Comparison of ENCODE assay signal across 1 cellular context in the genomic region with DNA sequence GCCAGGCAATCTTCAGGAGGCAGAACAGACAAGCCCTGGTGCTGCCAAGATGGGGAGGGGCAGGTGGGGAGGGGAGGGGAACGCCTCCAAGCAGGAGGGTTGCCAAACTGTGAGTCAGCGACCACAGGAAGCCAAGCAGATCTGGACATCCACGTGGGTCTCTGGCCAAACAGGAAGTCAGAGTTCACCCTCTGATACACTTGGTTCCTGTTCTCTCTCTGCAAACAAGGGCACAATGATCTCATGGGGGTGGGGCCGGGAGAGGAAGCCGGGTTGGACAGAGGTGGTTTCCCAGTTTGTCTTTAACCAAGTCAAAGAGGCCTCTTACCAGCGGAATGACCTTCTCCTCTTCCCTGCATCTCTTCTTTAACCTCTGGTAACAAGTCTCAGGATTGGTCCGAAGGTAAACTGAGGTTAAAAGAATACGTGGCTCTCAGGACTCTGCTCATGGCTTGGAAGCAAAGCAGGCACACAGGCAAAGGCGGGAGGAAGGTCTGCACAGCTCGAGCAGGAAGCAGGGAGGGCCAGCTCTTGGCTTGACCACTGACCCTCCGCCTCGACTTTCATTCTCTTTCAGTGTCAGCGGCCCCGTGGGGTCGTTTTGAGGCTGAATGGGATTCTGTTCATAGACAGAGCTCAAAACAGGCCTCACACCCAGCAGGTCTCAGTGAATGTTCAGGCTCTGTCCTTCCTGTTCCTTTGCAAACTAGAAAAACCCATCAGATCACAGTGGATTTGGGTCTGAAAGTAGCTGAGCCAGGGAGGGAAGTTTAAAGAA.
TF ChIP-seq lines count a peak whose summit lies in the region.

No MANE protein-coding gene starts in this region.

TF ChIP-seq in HepG2, 621 proteins besides CTCF, POLR2A, EP300 and RAD21 (continued from another document and continues in another):
- TF ChIP-seq, protein P1, sequence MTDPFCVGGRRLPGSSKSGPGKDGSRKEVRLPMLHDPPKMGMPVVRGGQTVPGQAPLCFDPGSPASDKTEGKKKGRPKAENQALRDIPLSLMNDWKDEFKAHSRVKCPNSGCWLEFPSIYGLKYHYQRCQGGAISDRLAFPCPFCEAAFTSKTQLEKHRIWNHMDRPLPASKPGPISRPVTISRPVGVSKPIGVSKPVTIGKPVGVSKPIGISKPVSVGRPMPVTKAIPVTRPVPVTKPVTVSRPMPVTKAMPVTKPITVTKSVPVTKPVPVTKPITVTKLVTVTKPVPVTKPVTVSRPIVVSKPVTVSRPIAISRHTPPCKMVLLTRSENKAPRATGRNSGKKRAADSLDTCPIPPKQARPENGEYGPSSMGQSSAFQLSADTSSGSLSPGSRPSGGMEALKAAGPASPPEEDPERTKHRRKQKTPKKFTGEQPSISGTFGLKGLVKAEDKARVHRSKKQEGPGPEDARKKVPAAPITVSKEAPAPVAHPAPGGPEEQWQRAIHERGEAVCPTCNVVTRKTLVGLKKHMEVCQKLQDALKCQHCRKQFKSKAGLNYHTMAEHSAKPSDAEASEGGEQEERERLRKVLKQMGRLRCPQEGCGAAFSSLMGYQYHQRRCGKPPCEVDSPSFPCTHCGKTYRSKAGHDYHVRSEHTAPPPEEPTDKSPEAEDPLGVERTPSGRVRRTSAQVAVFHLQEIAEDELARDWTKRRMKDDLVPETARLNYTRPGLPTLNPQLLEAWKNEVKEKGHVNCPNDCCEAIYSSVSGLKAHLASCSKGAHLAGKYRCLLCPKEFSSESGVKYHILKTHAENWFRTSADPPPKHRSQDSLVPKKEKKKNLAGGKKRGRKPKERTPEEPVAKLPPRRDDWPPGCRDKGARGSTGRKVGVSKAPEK (CRISPR knock-in tag; IDR thresholded peaks at IDR 0.05; ENCODE audit: borderline replicate concordance) = 0 out of 2 replicates have a peak, but pooled peaks have one; percentile 34
- TF ChIP-seq SNAPC2 (CRISPR knock-in tag; IDR thresholded peaks at IDR 0.05) (peak; percentile 77; the same call in 1 of the 2 replicates), ZNF546 (CRISPR knock-in tag; conservative IDR thresholded peaks at IDR 0.05) (0 out of 2 replicates have a peak, but pooled peaks have one; percentile 20), IRX3 (CRISPR knock-in tag; IDR thresholded peaks at IDR 0.05; ENCODE audit: borderline replicate concordance, low read depth) (no peak), FOXK2 (IDR thresholded peaks at IDR 0.05) (peak; percentile 88), PRMT3 (CRISPR knock-in tag; IDR thresholded peaks at IDR 0.05; ENCODE audit: borderline replicate concordance, low read depth) (no peak), GABPB1 (CRISPR knock-in tag; IDR thresholded peaks at IDR 0.05) (peak; percentile 90), ATAD3A (CRISPR knock-in tag; IDR thresholded peaks at IDR 0.05) (no peak), IRF2 (CRISPR knock-in tag; IDR thresholded peaks at IDR 0.05) (peak; percentile 99), RFXANK (CRISPR knock-in tag; IDR thresholded peaks at IDR 0.05) (peak; percentile 73; the same call in 1 of the 2 replicates), ZNF713 (CRISPR knock-in tag; IDR thresholded peaks at IDR 0.05) (no peak), ZNF510 (CRISPR knock-in tag; IDR thresholded peaks at IDR 0.05; ENCODE audit: low read depth) (no peak), ZNF839 (CRISPR knock-in tag; IDR thresholded peaks at IDR 0.05; ENCODE audit: borderline replicate concordance) (no peak), HDAC2 (CRISPR knock-in tag; IDR thresholded peaks at IDR 0.05) (peak; percentile 95), ZNF883 (CRISPR knock-in tag; IDR thresholded peaks at IDR 0.05; ENCODE audit: not compliant biosample characterization) (peak; percentile 69), ZBTB8A (CRISPR knock-in tag; IDR thresholded peaks at IDR 0.05; ENCODE audit: borderline replicate concordance, low read depth) (no peak), AKAP8 (CRISPR knock-in tag; IDR thresholded peaks at IDR 0.05) (peak; percentile 75; the same call in 1 of the 2 replicates), KAT8 (CRISPR knock-in tag; IDR thresholded peaks at IDR 0.05) (peak; percentile 91), XBP1 (CRISPR knock-in tag; IDR thresholded peaks at IDR 0.05) (peak; percentile 89; the same call in 1 of the 2 replicates), ETV6 (CRISPR knock-in tag; conservative IDR thresholded peaks at IDR 0.05) (no peak; the same call in none of the 2 replicates), AGO1 (IDR thresholded peaks at IDR 0.05; ENCODE audit: low read depth, low read length, poor library complexity, severe bottlenecking) (no peak), ZZZ3 (CRISPR knock-in tag; IDR thresholded peaks at IDR 0.05; ENCODE audit: borderline replicate concordance) (no peak; the same call in 1 of the 2 replicates), ERF (CRISPR knock-in tag; IDR thresholded peaks at IDR 0.05) (peak; percentile 99), ZNF605 (CRISPR knock-in tag; IDR thresholded peaks at IDR 0.05) (peak; percentile 60; the same call in 1 of the 2 replicates), ZFP36L1 (CRISPR knock-in tag; IDR thresholded peaks at IDR 0.05) (peak; percentile 91; the same call in 1 of the 2 replicates), PCBP2 (optimal IDR thresholded peaks at IDR 0.05; ENCODE audit: low read depth, low read length, poor library complexity, severe bottlenecking) (no peak), ZMAT3 (CRISPR knock-in tag; conservative IDR thresholded peaks at IDR 0.05) (peak; percentile 92), RELA (CRISPR knock-in tag; IDR thresholded peaks at IDR 0.05) (peak; percentile 96; the same call in 1 of the 2 replicates), CREB1 (IDR thresholded peaks at IDR 0.05) (peak; percentile 66), CREB1 (CRISPR knock-in tag; IDR thresholded peaks at IDR 0.05) (no peak), ZFY (CRISPR knock-in tag; IDR thresholded peaks at IDR 0.05) (peak; percentile 85), GTF2F1 (IDR thresholded peaks at IDR 0.05; ENCODE audit: low read length) (no peak), MAFG (CRISPR knock-in tag; IDR thresholded peaks at IDR 0.05) (no peak), TBX3 (IDR thresholded peaks at IDR 0.05; ENCODE audit: borderline replicate concordance) (no peak)
- TF ChIP-seq, protein P2, sequence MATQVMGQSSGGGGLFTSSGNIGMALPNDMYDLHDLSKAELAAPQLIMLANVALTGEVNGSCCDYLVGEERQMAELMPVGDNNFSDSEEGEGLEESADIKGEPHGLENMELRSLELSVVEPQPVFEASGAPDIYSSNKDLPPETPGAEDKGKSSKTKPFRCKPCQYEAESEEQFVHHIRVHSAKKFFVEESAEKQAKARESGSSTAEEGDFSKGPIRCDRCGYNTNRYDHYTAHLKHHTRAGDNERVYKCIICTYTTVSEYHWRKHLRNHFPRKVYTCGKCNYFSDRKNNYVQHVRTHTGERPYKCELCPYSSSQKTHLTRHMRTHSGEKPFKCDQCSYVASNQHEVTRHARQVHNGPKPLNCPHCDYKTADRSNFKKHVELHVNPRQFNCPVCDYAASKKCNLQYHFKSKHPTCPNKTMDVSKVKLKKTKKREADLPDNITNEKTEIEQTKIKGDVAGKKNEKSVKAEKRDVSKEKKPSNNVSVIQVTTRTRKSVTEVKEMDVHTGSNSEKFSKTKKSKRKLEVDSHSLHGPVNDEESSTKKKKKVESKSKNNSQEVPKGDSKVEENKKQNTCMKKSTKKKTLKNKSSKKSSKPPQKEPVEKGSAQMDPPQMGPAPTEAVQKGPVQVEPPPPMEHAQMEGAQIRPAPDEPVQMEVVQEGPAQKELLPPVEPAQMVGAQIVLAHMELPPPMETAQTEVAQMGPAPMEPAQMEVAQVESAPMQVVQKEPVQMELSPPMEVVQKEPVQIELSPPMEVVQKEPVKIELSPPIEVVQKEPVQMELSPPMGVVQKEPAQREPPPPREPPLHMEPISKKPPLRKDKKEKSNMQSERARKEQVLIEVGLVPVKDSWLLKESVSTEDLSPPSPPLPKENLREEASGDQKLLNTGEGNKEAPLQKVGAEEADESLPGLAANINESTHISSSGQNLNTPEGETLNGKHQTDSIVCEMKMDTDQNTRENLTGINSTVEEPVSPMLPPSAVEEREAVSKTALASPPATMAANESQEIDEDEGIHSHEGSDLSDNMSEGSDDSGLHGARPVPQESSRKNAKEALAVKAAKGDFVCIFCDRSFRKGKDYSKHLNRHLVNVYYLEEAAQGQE (IDR thresholded peaks at IDR 0.05; ENCODE audit: borderline replicate concordance in 1 of 2, low read depth in 1 of 2, low read length in 2 of 2) = peak in 1 of 2 experiments; percentile 45; a peak in 2 of 4 replicates
- TF ChIP-seq, protein P3, sequence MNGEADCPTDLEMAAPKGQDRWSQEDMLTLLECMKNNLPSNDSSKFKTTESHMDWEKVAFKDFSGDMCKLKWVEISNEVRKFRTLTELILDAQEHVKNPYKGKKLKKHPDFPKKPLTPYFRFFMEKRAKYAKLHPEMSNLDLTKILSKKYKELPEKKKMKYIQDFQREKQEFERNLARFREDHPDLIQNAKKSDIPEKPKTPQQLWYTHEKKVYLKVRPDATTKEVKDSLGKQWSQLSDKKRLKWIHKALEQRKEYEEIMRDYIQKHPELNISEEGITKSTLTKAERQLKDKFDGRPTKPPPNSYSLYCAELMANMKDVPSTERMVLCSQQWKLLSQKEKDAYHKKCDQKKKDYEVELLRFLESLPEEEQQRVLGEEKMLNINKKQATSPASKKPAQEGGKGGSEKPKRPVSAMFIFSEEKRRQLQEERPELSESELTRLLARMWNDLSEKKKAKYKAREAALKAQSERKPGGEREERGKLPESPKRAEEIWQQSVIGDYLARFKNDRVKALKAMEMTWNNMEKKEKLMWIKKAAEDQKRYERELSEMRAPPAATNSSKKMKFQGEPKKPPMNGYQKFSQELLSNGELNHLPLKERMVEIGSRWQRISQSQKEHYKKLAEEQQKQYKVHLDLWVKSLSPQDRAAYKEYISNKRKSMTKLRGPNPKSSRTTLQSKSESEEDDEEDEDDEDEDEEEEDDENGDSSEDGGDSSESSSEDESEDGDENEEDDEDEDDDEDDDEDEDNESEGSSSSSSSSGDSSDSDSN (CRISPR knock-in tag; IDR thresholded peaks at IDR 0.05) = no peak; the same call in none of the 2 replicates
- TF ChIP-seq, protein P4, sequence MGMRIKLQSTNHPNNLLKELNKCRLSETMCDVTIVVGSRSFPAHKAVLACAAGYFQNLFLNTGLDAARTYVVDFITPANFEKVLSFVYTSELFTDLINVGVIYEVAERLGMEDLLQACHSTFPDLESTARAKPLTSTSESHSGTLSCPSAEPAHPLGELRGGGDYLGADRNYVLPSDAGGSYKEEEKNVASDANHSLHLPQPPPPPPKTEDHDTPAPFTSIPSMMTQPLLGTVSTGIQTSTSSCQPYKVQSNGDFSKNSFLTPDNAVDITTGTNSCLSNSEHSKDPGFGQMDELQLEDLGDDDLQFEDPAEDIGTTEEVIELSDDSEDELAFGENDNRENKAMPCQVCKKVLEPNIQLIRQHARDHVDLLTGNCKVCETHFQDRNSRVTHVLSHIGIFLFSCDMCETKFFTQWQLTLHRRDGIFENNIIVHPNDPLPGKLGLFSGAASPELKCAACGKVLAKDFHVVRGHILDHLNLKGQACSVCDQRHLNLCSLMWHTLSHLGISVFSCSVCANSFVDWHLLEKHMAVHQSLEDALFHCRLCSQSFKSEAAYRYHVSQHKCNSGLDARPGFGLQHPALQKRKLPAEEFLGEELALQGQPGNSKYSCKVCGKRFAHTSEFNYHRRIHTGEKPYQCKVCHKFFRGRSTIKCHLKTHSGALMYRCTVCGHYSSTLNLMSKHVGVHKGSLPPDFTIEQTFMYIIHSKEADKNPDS (CRISPR knock-in tag; IDR thresholded peaks at IDR 0.05) = peak; percentile 80; the same call in 1 of the 2 replicates
- TF ChIP-seq, protein P5, sequence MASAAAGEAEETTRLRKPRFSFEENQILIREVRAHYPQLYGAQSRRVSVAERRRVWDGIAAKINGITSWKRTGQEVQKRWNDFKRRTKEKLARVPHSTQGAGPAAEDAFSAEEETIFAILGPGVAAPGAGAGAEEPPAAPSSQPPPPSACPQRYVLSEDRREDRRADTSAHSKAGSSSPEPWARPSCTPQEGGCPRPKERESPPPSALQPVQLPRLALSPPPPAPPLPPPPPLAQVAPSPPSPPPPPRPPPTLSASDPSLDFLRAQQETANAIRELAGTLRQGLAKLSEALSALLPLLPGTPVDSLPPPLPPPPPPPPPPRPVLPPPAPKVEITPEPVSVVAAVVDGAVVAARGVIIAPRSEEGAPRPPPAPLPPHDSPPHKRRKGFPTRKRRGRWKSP (CRISPR knock-in tag; IDR thresholded peaks at IDR 0.05) = no peak; the same call in 1 of the 2 replicates
- TF ChIP-seq, protein P6, sequence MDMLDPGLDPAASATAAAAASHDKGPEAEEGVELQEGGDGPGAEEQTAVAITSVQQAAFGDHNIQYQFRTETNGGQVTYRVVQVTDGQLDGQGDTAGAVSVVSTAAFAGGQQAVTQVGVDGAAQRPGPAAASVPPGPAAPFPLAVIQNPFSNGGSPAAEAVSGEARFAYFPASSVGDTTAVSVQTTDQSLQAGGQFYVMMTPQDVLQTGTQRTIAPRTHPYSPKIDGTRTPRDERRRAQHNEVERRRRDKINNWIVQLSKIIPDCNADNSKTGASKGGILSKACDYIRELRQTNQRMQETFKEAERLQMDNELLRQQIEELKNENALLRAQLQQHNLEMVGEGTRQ (IDR thresholded peaks at IDR 0.05; ENCODE audit: low read depth, low read length) = 0 out of 2 replicates have a peak, but pooled peaks have one; percentile 39
- TF ChIP-seq, protein P6 (CRISPR knock-in tag; IDR thresholded peaks at IDR 0.05; ENCODE audit: borderline replicate concordance) = peak; percentile 67
- TF ChIP-seq, protein P7, sequence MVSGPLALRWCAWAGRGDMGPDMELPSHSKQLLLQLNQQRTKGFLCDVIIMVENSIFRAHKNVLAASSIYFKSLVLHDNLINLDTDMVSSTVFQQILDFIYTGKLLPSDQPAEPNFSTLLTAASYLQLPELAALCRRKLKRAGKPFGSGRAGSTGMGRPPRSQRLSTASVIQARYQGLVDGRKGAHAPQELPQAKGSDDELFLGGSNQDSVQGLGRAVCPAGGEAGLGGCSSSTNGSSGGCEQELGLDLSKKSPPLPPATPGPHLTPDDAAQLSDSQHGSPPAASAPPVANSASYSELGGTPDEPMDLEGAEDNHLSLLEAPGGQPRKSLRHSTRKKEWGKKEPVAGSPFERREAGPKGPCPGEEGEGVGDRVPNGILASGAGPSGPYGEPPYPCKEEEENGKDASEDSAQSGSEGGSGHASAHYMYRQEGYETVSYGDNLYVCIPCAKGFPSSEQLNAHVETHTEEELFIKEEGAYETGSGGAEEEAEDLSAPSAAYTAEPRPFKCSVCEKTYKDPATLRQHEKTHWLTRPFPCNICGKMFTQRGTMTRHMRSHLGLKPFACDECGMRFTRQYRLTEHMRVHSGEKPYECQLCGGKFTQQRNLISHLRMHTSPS (CRISPR knock-in tag; IDR thresholded peaks at IDR 0.05; ENCODE audit: low read depth) = peak; percentile 82
